8 cellular contexts compared by ENCODE assay signal in the genomic region with DNA sequence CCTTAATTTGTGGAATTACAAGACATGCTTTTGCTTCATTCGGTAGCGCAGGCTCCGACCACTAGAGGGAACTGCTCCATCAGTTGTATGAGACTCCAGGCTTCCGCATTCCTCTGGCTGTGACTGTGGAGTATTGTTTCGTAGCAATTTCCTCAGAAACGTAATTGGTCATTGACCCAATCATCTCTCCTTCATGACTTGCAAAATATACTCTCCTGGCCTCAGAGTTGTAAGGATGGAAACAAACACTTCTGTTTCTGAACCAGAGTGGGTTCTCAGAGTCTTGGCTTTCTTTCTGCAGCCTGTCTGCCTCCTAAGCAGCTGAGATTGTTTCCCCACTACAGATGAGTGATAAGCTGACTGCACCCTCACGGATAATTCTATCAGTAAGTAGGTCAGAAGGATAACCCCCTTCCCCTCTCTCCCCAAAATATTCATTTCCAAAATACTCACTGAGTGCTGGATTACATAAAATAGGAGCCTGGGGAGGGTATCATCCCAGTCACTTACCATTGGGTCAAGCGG.
DNase-seq lines count a peak whose midpoint lies in the region; ATAC-seq, FAIRE-seq and TF ChIP-seq lines count a peak whose summit lies in the region.

No MANE protein-coding gene starts in this region.

- no peak overlapping the region for H2AK5ac ChIP-seq in neuronal stem cell (ENCODE audit: low read depth, low read length)

- peak overlapping the region in 1 of 3 donors; percentile 64 for H3K27ac Mint-ChIP-seq in IgD-negative memory B cell
- H3K27ac Mint-ChIP-seq in activated T-helper 1 cell treated with anti-CD3 and anti-CD28 coated beads, Interleukin-12 subunit alpha, Interleukin-12 subunit beta, Interleukin-2, Interleukin-4 antibody, amounts not matched to agents 30 ng/mL and 10 ng/mL and 1 ng/mL, durations not matched to agents 14 hours and 24 hours and 36 hours: peak overlapping the region; percentile 50

- H3K4me3 Mint-ChIP-seq in IgD-negative memory B cell: peak overlapping the region; percentile 34 to 84 (median 78)
- H3K4me3 Mint-ChIP-seq in activated T-helper 1 cell treated with anti-CD3 and anti-CD28 coated beads, Interleukin-12 subunit alpha, Interleukin-12 subunit beta, Interleukin-2, Interleukin-4 antibody, amounts not matched to agents 30 ng/mL and 10 ng/mL and 1 ng/mL, durations not matched to agents 14 hours and 24 hours and 36 hours: peak overlapping the region; percentile 4

- peak; percentile 99 for TF ChIP-seq CTCF in OCI-LY7 (conservative IDR thresholded peaks at IDR 0.05; ENCODE audit: low read length)
- peak; percentile 85 to 98 (median 92) for TF ChIP-seq CTCF in thyroid gland (IDR thresholded peaks at IDR 0.05)

- H3K9me3 Mint-ChIP-seq in IgD-negative memory B cell: no peaks in the 10 kb centered on the region
- H3K9me3 Mint-ChIP-seq in activated T-helper 1 cell treated with anti-CD3 and anti-CD28 coated beads, Interleukin-12 subunit alpha, Interleukin-12 subunit beta, Interleukin-2, Interleukin-4 antibody, amounts not matched to agents 30 ng/mL and 10 ng/mL and 1 ng/mL, durations not matched to agents 14 hours and 24 hours and 36 hours: no peaks in the 10 kb centered on the region

- no peak overlapping the region for H3K9ac ChIP-seq in neuronal stem cell (ENCODE audit: low read depth, low read length, poor library complexity)

- FAIRE-seq in frontal cortex (lab: Jason Lieb, UNC): peak; percentile 92

- H3K79me1 ChIP-seq in neuronal stem cell (ENCODE audit: low read depth, low read length): no peaks in the 10 kb centered on the region

- no CpG with 5 or more reads among the region's 8 CpGs for WGBS in neuronal stem cell (ENCODE audit: extremely low coverage in 2 of 2, insufficient read length in 2 of 2, insufficient replicate concordance in 1 of 2), 2 donors
- WGBS in thyroid gland, 2 donors: 13% methylated on average over 8 of the region's 8 CpGs

- no peaks in the 10 kb centered on the region for H3K9me2 ChIP-seq in OCI-LY7 (ENCODE audit: insufficient read depth, low read length)

- no peak overlapping the region for H2BK12ac ChIP-seq in neuronal stem cell (ENCODE audit: low read length)

- POLR2A ChIA-PET in OCI-LY7 (lab: Charles Lee): no interaction called here

- BruUV-seq in OCI-LY7 (replicated peaks; lab: Mats Ljungman, UMichigan): no TSS peak

- H3K27me3 ChIP-seq in neuronal stem cell (ENCODE audit: control insufficient read depth in 3 of 3, insufficient read depth in 3 of 3, low read depth in 1 of 3, low read length in 3 of 3) (no peaks in the 10 kb centered on the region), thyroid gland (no peaks in the 10 kb centered on the region)

- no peak overlapping the region for H2BK15ac ChIP-seq in neuronal stem cell (ENCODE audit: low read length)

- H3K4me1 Mint-ChIP-seq in IgD-negative memory B cell: peaks cover 0 to 10% (median 7%) of the 10 kb centered on the region in 3 donors
- H3K4me1 Mint-ChIP-seq in activated T-helper 1 cell treated with anti-CD3 and anti-CD28 coated beads, Interleukin-12 subunit alpha, Interleukin-12 subunit beta, Interleukin-2, Interleukin-4 antibody, amounts not matched to agents 30 ng/mL and 10 ng/mL and 1 ng/mL, durations not matched to agents 14 hours and 24 hours and 36 hours (ENCODE audit: low read depth): peaks cover 15% of the 10 kb centered on the region

- H3K79me2 ChIP-seq in OCI-LY7 (ENCODE audit: insufficient read depth, low read depth, low read length): no peaks in the 10 kb centered on the region

- CTCF ChIA-PET in OCI-LY7 (lab: Charles Lee; ENCODE audit: unreplicated experiment): no interaction called here

- H4K8ac ChIP-seq in neuronal stem cell (ENCODE audit: low read depth, low read length): no peak overlapping the region

- H2BK120ac ChIP-seq in neuronal stem cell (ENCODE audit: low read depth, low read length): no peak overlapping the region

- peaks cover 5% of the 10 kb centered on the region for H3K27me3 Mint-ChIP-seq in IgD-negative memory B cell
- H3K27me3 Mint-ChIP-seq in activated T-helper 1 cell treated with anti-CD3 and anti-CD28 coated beads, Interleukin-12 subunit alpha, Interleukin-12 subunit beta, Interleukin-2, Interleukin-4 antibody, amounts not matched to agents 30 ng/mL and 10 ng/mL and 1 ng/mL, durations not matched to agents 14 hours and 24 hours and 36 hours (ENCODE audit: insufficient read depth): peaks cover 12% of the 10 kb centered on the region

- intact Hi-C loops in OCI-LY7 (cut with micrococcal nuclease; ENCODE audit: unreplicated experiment) (loop anchor here (1.0 to 2.0 kb wide), 4 partner anchors 38 to 484 kb away; no protein-coding TSS in a partner anchor), thyroid gland (cut with DNase I) (loop anchor here (5.0 kb wide), 1 partner anchor 486 kb away; no protein-coding TSS in a partner anchor)
- intact Hi-C loops in activated T-helper 1 cell treated with anti-CD3 and anti-CD28 coated beads, Interleukin-12 subunit alpha, Interleukin-12 subunit beta, Interleukin-2, Interleukin-4 antibody, amounts not matched to agents 30 ng/mL and 10 ng/mL and 1 ng/mL, durations not matched to agents 14 hours and 24 hours and 36 hours (cut with micrococcal nuclease): loop anchor here (1.0 to 5.0 kb wide), 12 partner anchors 24 to 487 kb away; a partner anchor contains a TSS

- TF ChIP-seq POLR2A in thyroid gland (IDR thresholded peaks at IDR 0.05): peak in 1 of 2 donors; percentile 69

- no peak overlapping the region for H3K23ac ChIP-seq in neuronal stem cell (ENCODE audit: low read depth, low read length, poor library complexity)

- no peak overlapping the region for H3K4ac ChIP-seq in neuronal stem cell (ENCODE audit: low read length)

- H3K4me2 ChIP-seq in OCI-LY7 (ENCODE audit: low read length) (peak overlapping the region; percentile 67), neuronal stem cell (ENCODE audit: insufficient read depth, low read length, poor library complexity, severe bottlenecking) (peak overlapping the region; percentile 26)

- no peaks in the 10 kb centered on the region for H4K20me1 ChIP-seq in OCI-LY7 (ENCODE audit: insufficient read depth, low read length)

- no peak overlapping the region for H2BK5ac ChIP-seq in neuronal stem cell (ENCODE audit: low read length)

- ATAC-seq in GM21737 (IDR thresholded peaks at IDR 0.05; ENCODE audit: unreplicated experiment): peak; percentile 89

- no peaks in the 10 kb centered on the region for H3K36me3 ChIP-seq in OCI-LY7 (ENCODE audit: insufficient read depth, low read length)
- H3K36me3 ChIP-seq in neuronal stem cell (replicated peaks in 1 of 2; ENCODE audit: control insufficient read depth in 2 of 2, insufficient read depth in 2 of 2, low read length in 2 of 2): no peaks in the 10 kb centered on the region
- H3K36me3 ChIP-seq in thyroid gland: no peaks in the 10 kb centered on the region

- peaks cover 7% of the 10 kb centered on the region; the same call in 1 of the 2 replicates for H3K9me3 ChIP-seq in OCI-LY7 (ENCODE audit: low read length)
- H3K9me3 ChIP-seq in neuronal stem cell (replicated peaks in 1 of 2; ENCODE audit: control insufficient read depth in 2 of 2, insufficient read depth in 1 of 2, low read depth in 1 of 2, low read length in 2 of 2): peaks cover 3 to 9% of the 10 kb centered on the region in 2 donors
- H3K9me3 ChIP-seq in thyroid gland: no peaks in the 10 kb centered on the region

- H3K4me3 ChIP-seq in OCI-LY7 (ENCODE audit: low read depth, low read length, poor library complexity, severe bottlenecking) (peak overlapping the region; percentile 48), neuronal stem cell (ENCODE audit: low read length in 2 of 2) (peak overlapping the region in 1 of 2 donors; percentile 8), thyroid gland (replicated peaks in 1 of 3) (no peak overlapping the region)

- H3K18ac ChIP-seq in neuronal stem cell (ENCODE audit: low read length): no peak overlapping the region

- H3K27ac ChIP-seq in OCI-LY7 (ENCODE audit: low read depth, low read length, poor library complexity, severe bottlenecking) (no peak overlapping the region), neuronal stem cell (replicated peaks; ENCODE audit: low read length) (no peak overlapping the region), thyroid gland (peak overlapping the region; percentile 43 to 73 (median 73))

- H3K4me1 ChIP-seq in OCI-LY7 (ENCODE audit: insufficient read depth, low read length, poor library complexity, severe bottlenecking) (peaks cover 9% of the 10 kb centered on the region), neuronal stem cell (ENCODE audit: control insufficient read depth in 2 of 2, insufficient read depth in 1 of 2, low read depth in 1 of 2, low read length in 2 of 2) (no peaks in the 10 kb centered on the region), thyroid gland (no peaks in the 10 kb centered on the region)

- DNase-seq in ELF-1 (ENCODE audit: low read depth, low spot score): peak; percentile 78
- peak; percentile 87 for DNase-seq in OCI-LY7 (ENCODE audit: low spot score)
- peak; percentile 47 for DNase-seq in activated T-helper 1 cell treated with anti-CD3 and anti-CD28 coated beads, Interleukin-12 subunit alpha, Interleukin-12 subunit beta, Interleukin-2, Interleukin-4 antibody, amounts not matched to agents 30 ng/mL and 10 ng/mL and 1 ng/mL, durations not matched to agents 14 hours and 24 hours and 36 hours (ENCODE audit: low spot score)
- peak; percentile 42 to 68 for DNase-seq in frontal cortex (ENCODE audit: low spot score in 2 of 2)
- peak; percentile 75 for DNase-seq in neuronal stem cell (ENCODE audit: low spot score)
- peak; percentile 92 to 93 for DNase-seq in thyroid gland

- no peak overlapping the region for H4K91ac ChIP-seq in neuronal stem cell (ENCODE audit: low read depth, low read length, poor library complexity)

- H3K36me3 Mint-ChIP-seq in IgD-negative memory B cell: no peaks in the 10 kb centered on the region
- no peaks in the 10 kb centered on the region for H3K36me3 Mint-ChIP-seq in activated T-helper 1 cell treated with anti-CD3 and anti-CD28 coated beads, Interleukin-12 subunit alpha, Interleukin-12 subunit beta, Interleukin-2, Interleukin-4 antibody, amounts not matched to agents 30 ng/mL and 10 ng/mL and 1 ng/mL, durations not matched to agents 14 hours and 24 hours and 36 hours (ENCODE audit: low read depth)

- H2AFZ ChIP-seq in OCI-LY7 (ENCODE audit: low read length) (peak overlapping the region; percentile 99), neuronal stem cell (ENCODE audit: low read length) (peak overlapping the region; percentile 74)

- no peak overlapping the region for H3K14ac ChIP-seq in neuronal stem cell (ENCODE audit: low read length)

Comparison
In these comparisons a context has a peak if more than half of its experiments do, and no peak if none do; other contexts are left out.
1. H3K27ac ChIP-seq: peak in thyroid gland (3 of 3); none in OCI-LY7 (single experiment) and neuronal stem cell (single experiment).
2. Peak in every context shown above with its lines, with median percentiles within 50 percentile points of each other: DNase-seq.